20 cellular contexts compared by ENCODE assay signal in the genomic region with DNA sequence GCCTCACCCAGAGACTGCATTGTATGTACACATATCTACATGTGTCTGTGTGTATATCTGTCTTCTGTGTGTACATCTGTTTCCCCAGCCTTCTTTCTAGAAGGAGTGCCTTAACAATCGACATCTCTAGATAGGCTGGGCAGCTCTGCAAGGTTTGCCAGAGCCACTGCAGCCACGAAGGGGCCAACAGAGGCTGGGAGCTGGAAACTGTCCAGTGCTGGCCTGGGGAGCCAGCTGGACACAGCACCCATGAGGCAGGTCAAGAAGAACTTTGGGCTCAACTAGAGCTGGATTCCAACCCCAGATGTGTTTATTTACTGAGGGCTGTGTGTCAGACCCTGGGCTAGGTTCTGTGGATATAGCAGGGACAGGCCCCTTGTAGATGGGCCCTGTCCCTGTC. TPM values are rescaled to one million over a fixed set of nuclear protein-coding genes. Genes with fewer than 3 reads are reported as not detected.
A peak's percentile ranks its signal among the peaks of the same experiment; 100 is the strongest.
DNase-seq lines count a peak whose midpoint lies in the region; ATAC-seq and TF ChIP-seq lines count a peak whose summit lies in the region.
"Had no signal": no experiment of that assay in that cellular context is flagged by ENCODE, and none has a peak within 500 bp of the region (broad histone marks: within the 10 kb centered on the region; RNA-seq: fewer than 3 reads in every experiment).

No MANE protein-coding gene starts in this region.

- in situ Hi-C loops in G401 (cut with HindIII; ENCODE audit: low sequenced_read_pairs), result no loop called here

- ATAC-seq in mucosa of descending colon (no peak), HG03432 (IDR thresholded peaks at IDR 0.05; ENCODE audit: unreplicated experiment) (no peak)
- ATAC-seq: activated naive CD8-positive, alpha-beta T cell treated with anti-CD3 and anti-CD28 coated beads, Interleukin-2, amount 50 U/mL, for 24 hours; lower lobe of right lung had no signal

- peak; percentile 31 for DNase-seq in G401 (ENCODE audit: low spot score)
- peak in 7 of 61 donors; percentile 11 to 39 (median 14) for DNase-seq in caudate nucleus (lab: John Stamatoyannopoulos, UW)
- peak; percentile 45 for DNase-seq in medulla oblongata (ENCODE audit: extremely low spot score)
- DNase-seq in substantia nigra (lab: John Stamatoyannopoulos, UW), result peak in 30 of 49 donors; percentile 3 to 59 (median 24)
- no peak for DNase-seq in activated gamma-delta T cell (lab: John Stamatoyannopoulos, UW)
- DNase-seq in mucosa of descending colon, result no peak
- no peak for DNase-seq in activated CD8-positive, alpha-beta memory T cell treated with anti-CD3 and anti-CD28 coated beads for 24 hours
- DNase-seq: activated CD4-positive, CD25-positive, alpha-beta regulatory T cell treated with anti-CD3 and anti-CD28 coated beads, Interleukin-2, amount 50 U/mL, for 72 hours; activated naive CD8-positive, alpha-beta T cell treated with anti-CD3 and anti-CD28 coated beads, Interleukin-2, amount 50 U/mL, for 24 hours; COR-L47; esophagus squamous epithelium; lower lobe of right lung; MM.1S; naive B cell; NCI-H1436 treated with DMSO at 0.1 percent for 48 hours; NCI-H2171; NCI-H69 had no signal

- H3K9me3 ChIP-seq in mucosa of descending colon, result no peaks in the 10 kb centered on the region
- H3K9me3 ChIP-seq: esophagus squamous epithelium, lower lobe of right lung, prostate gland, tibial nerve had no signal

- intact Hi-C loops in mucosa of descending colon (cut with DNase I, micrococcal nuclease), result loop anchor here in 1 of 2 donors (5.0 kb wide), 1 partner anchor 593 kb away; no protein-coding TSS in a partner anchor

- H3K27ac ChIP-seq in caudate nucleus (ENCODE audit: low read depth, low read length) (peak overlapping the region; percentile 88), substantia nigra (ENCODE audit: low read depth, low read length, poor library complexity, severe bottlenecking) (peak overlapping the region; percentile 53)
- H3K27ac ChIP-seq: lower lobe of right lung, prostate gland had no signal

- H3K36me3 ChIP-seq in mucosa of descending colon (ENCODE audit: low read depth), result no peaks in the 10 kb centered on the region
- H3K36me3 ChIP-seq: esophagus squamous epithelium, lower lobe of right lung, prostate gland, tibial nerve had no signal

- no peaks in the 10 kb centered on the region for H3K4me1 ChIP-seq in mucosa of descending colon (ENCODE audit: low read depth)

- TF ChIP-seq CTCF in mucosa of descending colon (IDR thresholded peaks at IDR 0.05), result no peak

- no peak overlapping the region for H3K4me3 ChIP-seq in mucosa of descending colon
- H3K4me3 ChIP-seq: esophagus squamous epithelium, lower lobe of right lung, prostate gland, tibial nerve had no signal

RNA-seq across cellular contexts. Expression of gene SGSM1, which starts 3.3 kb away (rescaled TPM):
- not detected in 2 replicates for total RNA-seq in G401 (2014; rRNA removed; shearing (Covaris generic))
- 1 to 10 TPM; 2.0 to 6.5 (median 3.0) TPM for total RNA-seq in mucosa of descending colon

RNA-seq across cellular contexts. Expression of gene PIWIL3, which starts 34.8 kb away (rescaled TPM):
- total RNA-seq in G401 (2014; rRNA removed; shearing (Covaris generic)), result not detected in 2 replicates
- not detected for total RNA-seq in mucosa of descending colon
- total RNA-seq: esophagus squamous epithelium, lower lobe of right lung, tibial nerve had no signal

Comparison
In these comparisons a context has a peak if more than half of its experiments do, and no peak if none do; other contexts are left out.
1. DNase-seq: peak in G401 (single experiment), medulla oblongata (single experiment) and substantia nigra (30 of 49); none in activated gamma-delta T cell (single experiment), mucosa of descending colon (0 of 3) and activated CD8-positive, alpha-beta memory T cell treated with anti-CD3 and anti-CD28 coated beads for 24 hours (single experiment).